In the genomic region with DNA sequence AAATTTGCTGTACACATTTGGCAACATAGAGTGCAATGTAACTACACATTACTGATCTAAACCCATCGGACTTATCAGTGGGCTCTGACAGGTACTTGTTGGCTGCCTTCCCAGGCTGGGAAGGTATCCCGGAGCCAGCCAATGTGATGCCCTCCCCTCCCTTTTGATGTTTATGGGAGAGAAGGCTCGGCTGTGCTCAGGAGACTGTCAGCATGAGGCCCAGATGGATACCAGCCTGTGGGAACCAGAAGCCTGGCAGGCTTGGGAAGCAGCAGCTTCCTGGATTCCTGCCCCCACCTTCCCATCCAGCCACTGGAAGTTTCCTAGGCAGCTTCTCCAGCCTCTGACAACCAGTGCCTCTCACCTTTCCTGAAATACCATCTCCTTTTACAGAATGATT, we compare ENCODE assay signal across 11 cellular contexts.
DNase-seq lines count a peak whose midpoint lies in the region; ATAC-seq, FAIRE-seq and TF ChIP-seq lines count a peak whose summit lies in the region.
"Had no signal": no experiment of that assay in that cellular context is flagged by ENCODE, and none has a peak within 500 bp of the region (broad histone marks: within the 10 kb centered on the region; RNA-seq: fewer than 3 reads in every experiment).

No MANE protein-coding gene starts in this region.

- peaks cover 33% of the 10 kb centered on the region for H3K4me1 Mint-ChIP-seq in progenitor cell of endocrine pancreas (ENCODE audit: low read depth)
- peaks cover 2% of the 10 kb centered on the region for H3K4me1 Mint-ChIP-seq in T-helper 17 cell

- FAIRE-seq in GM12892 (lab: Jason Lieb, UNC) = no peak
- FAIRE-seq: D721Med had no signal

- H3K4me3 Mint-ChIP-seq in progenitor cell of endocrine pancreas (ENCODE audit: low read depth) (no peak overlapping the region), T-helper 17 cell (no peak overlapping the region)

- DNase-seq in HT-29 (ENCODE audit: low spot score) (peak; percentile 79), NCI-H510A (lab: John Stamatoyannopoulos, UW) (peak; percentile 56), epithelial cell of prostate (ENCODE audit: low read depth, low spot score) (no peak), progenitor cell of endocrine pancreas (ENCODE audit: low spot score, unreplicated experiment) (no peak), T-helper 17 cell (no peak), GM12892 (ENCODE audit: insufficient read length) (no peak)
- DNase-seq: RPMI8226; stimulated activated CD4-positive, alpha-beta T cell treated with anti-CD3 and anti-CD28 coated beads, Interleukin-12 subunit alpha, Interleukin-12 subunit beta, amount 100 ng/mL, for 4 hours had no signal

- H3K36me3 Mint-ChIP-seq in progenitor cell of endocrine pancreas (ENCODE audit: insufficient read depth) (peaks cover 3% of the 10 kb centered on the region), T-helper 17 cell (ENCODE audit: low read depth) (no peaks in the 10 kb centered on the region)

- TF ChIP-seq POLR2A in GM12892 (IDR thresholded peaks at IDR 0.05; ENCODE audit: low read depth, low read length) = no peak

- H3K27me3 Mint-ChIP-seq in progenitor cell of endocrine pancreas = no peaks in the 10 kb centered on the region
- no peaks in the 10 kb centered on the region for H3K27me3 Mint-ChIP-seq in T-helper 17 cell

- no peak for ATAC-seq in GM18498 (IDR thresholded peaks at IDR 0.05; ENCODE audit: unreplicated experiment)
- no peak for ATAC-seq in T-helper 17 cell

- H3K27ac ChIP-seq in epithelial cell of prostate = peak overlapping the region; percentile 65
- H3K27ac ChIP-seq: ascending aorta had no signal

- no peak for TF ChIP-seq CTCF in progenitor cell of endocrine pancreas (IDR thresholded peaks at IDR 0.05; ENCODE audit: unreplicated experiment)

- H3K27ac Mint-ChIP-seq in progenitor cell of endocrine pancreas (peak overlapping the region; percentile 98), T-helper 17 cell (no peak overlapping the region)

- H3K9me3 ChIP-seq in T-helper 17 cell (ENCODE audit: control insufficient read depth, low read length, poor library complexity, severe bottlenecking) = no peaks in the 10 kb centered on the region
- H3K9me3 ChIP-seq: ascending aorta had no signal

- peaks cover 3% of the 10 kb centered on the region for H3K9me3 Mint-ChIP-seq in progenitor cell of endocrine pancreas (ENCODE audit: low read depth)

Comparison
In these comparisons a context has a peak if more than half of its experiments do, and no peak if none do; other contexts are left out.
1. DNase-seq: peak in HT-29 (single experiment) and NCI-H510A (single experiment); none in epithelial cell of prostate (single experiment), progenitor cell of endocrine pancreas (single experiment), T-helper 17 cell (0 of 3) and GM12892 (single experiment).